In genomic region chr15:83570756-83571155, GRCh38 we compare ENCODE assay signal across 15 cellular contexts.
A peak's percentile ranks its signal among the peaks of the same experiment; 100 is the strongest.
DNase-seq lines count a peak whose midpoint lies in the region.
"Had no signal": no experiment of that assay in that cellular context is flagged by ENCODE, and none has a peak within 500 bp of the region (broad histone marks: within the 10 kb centered on the region; RNA-seq: fewer than 3 reads in every experiment).

No MANE protein-coding gene starts in this region.

- peak overlapping the region; percentile 98 for H3K27ac ChIP-seq in layer of hippocampus (ENCODE audit: low read depth, low read length)
- H3K27ac ChIP-seq: BLaER1 had no signal

- H3K27me3 ChIP-seq in layer of hippocampus (ENCODE audit: control insufficient read depth, insufficient read depth, low read length) = no peaks in the 10 kb centered on the region
- H3K27me3 ChIP-seq: BLaER1 had no signal

- DNase-seq in NCI-H2171 treated with DMSO at 0.1 percent for 48 hours (lab: John Stamatoyannopoulos, UW) = peak; percentile 1
- DNase-seq in NCI-H2171 (lab: John Stamatoyannopoulos, UW) = no peak
- DNase-seq in cerebellum (ENCODE audit: low spot score) = peak; percentile 81
- DNase-seq in stimulated activated CD4-positive, alpha-beta T cell treated with anti-CD3 and anti-CD28 coated beads, Interleukin-4, amount 100 ng/mL, for 24 hours = no peak
- no peak for DNase-seq in H4 (ENCODE audit: low spot score)
- no peak for DNase-seq in hepatic stellate cell (ENCODE audit: low spot score)
- DNase-seq: 8988T; AML-193; CD8-positive, alpha-beta memory T cell; DMS79; GOT3; HCEC 1CT; HFFc6 had no signal

Comparison
In these comparisons a context has a peak if more than half of its experiments do, and no peak if none do; other contexts are left out.
1. DNase-seq: peak in NCI-H2171 treated with DMSO at 0.1 percent for 48 hours (single experiment) and cerebellum (single experiment); none in NCI-H2171 (single experiment), stimulated activated CD4-positive, alpha-beta T cell treated with anti-CD3 and anti-CD28 coated beads, Interleukin-4, amount 100 ng/mL, for 24 hours (single experiment), H4 (single experiment) and hepatic stellate cell (single experiment).